Comparison of ENCODE assay signal across 2 cellular contexts in genomic region chr10:78957471-78958039, GRCh38.
A peak's percentile ranks its signal among the peaks of the same experiment; 100 is the strongest.
TF ChIP-seq lines count a peak whose summit lies in the region.

No MANE protein-coding gene starts in this region.

TF ChIP-seq in IMR-90, 13 proteins besides CTCF, POLR2A, EP300 and RAD21:
- TF ChIP-seq RCOR1 (IDR thresholded peaks at IDR 0.05; ENCODE audit: insufficient replicate concordance, low read length) (no peak), SMC3 (IDR thresholded peaks at IDR 0.05; ENCODE audit: low read depth, low read length) (no peak), CEBPB (IDR thresholded peaks at IDR 0.05; ENCODE audit: low read depth, low read length) (no peak), FOS (IDR thresholded peaks at IDR 0.05; ENCODE audit: low read depth, low read length) (no peak)

TF ChIP-seq in K562, 482 proteins besides CTCF, POLR2A, EP300 and RAD21:
- peak; percentile 26; the same call in 1 of the 2 replicates for TF ChIP-seq EGR1 (conservative IDR thresholded peaks at IDR 0.05)
- no peak for TF ChIP-seq DACH1 (IDR thresholded peaks at IDR 0.05; ENCODE audit: partially characterized antibody)
- peak in 1 of 2 experiments; percentile 51; a peak in 1 of 4 replicates for TF ChIP-seq KDM1A (IDR thresholded peaks at IDR 0.05)
- TF ChIP-seq EHMT2 (IDR thresholded peaks at IDR 0.05), result 0 out of 2 replicates have a peak, but pooled peaks have one; percentile 19
